In genomic region chr19:37217533-37217854, GRCh38 we compare ENCODE assay signal across 8 cellular contexts.
DNase-seq lines count a peak whose midpoint lies in the region; ATAC-seq and TF ChIP-seq lines count a peak whose summit lies in the region.

No MANE protein-coding gene starts in this region.

- peak overlapping the region; percentile 97 for H3K27ac ChIP-seq in caudate nucleus (ENCODE audit: low read depth, low read length)

- peaks cover 21% of the 10 kb centered on the region for H3K4me1 Mint-ChIP-seq in nephron

- peak overlapping the region; percentile 94 to 99 (median 98) for H3K27ac Mint-ChIP-seq in nephron

- peaks cover 40% of the 10 kb centered on the region for H3K9me3 Mint-ChIP-seq in nephron

- peaks cover 62% of the 10 kb centered on the region for H3K36me3 Mint-ChIP-seq in nephron (ENCODE audit: low read depth)

- ATAC-seq in GM18858 (IDR thresholded peaks at IDR 0.05; ENCODE audit: unreplicated experiment) (peak; percentile 64), HG03520 (IDR thresholded peaks at IDR 0.05; ENCODE audit: unreplicated experiment) (peak; percentile 4), GM21529 (IDR thresholded peaks at IDR 0.05; ENCODE audit: unreplicated experiment) (no peak)

- no peaks in the 10 kb centered on the region for H3K27me3 Mint-ChIP-seq in nephron (ENCODE audit: low read depth)

- DNase-seq in caudate nucleus (lab: John Stamatoyannopoulos, UW) (no peak), NCI-H146 treated with DMSO at 0.1 percent for 48 hours (lab: John Stamatoyannopoulos, UW; ENCODE audit: unreplicated experiment) (no peak), nucleus accumbens (lab: John Stamatoyannopoulos, UW) (no peak)
- no peak for DNase-seq in activated CD8-positive, alpha-beta memory T cell treated with anti-CD3 and anti-CD28 coated beads, Interleukin-2, amount 50 U/mL, for 48 hours

- TF ChIP-seq CTCF in nephron (IDR thresholded peaks at IDR 0.05; ENCODE audit: unreplicated experiment in 3 of 3): no peak

- H3K4me3 Mint-ChIP-seq in nephron: peak overlapping the region; percentile 89 to 98 (median 98)
